ENCODE assay signal across 8 cellular contexts in genomic region chr2:170950221-170950737, GRCh38. TPM values are rescaled to one million over a fixed set of nuclear protein-coding genes. Genes with fewer than 3 reads are reported as not detected.
DNase-seq lines count a peak whose midpoint lies in the region; ATAC-seq and TF ChIP-seq lines count a peak whose summit lies in the region.
"Had no signal": no experiment of that assay in that cellular context is flagged by ENCODE, and none has a peak within 500 bp of the region (broad histone marks: within the 10 kb centered on the region; RNA-seq: fewer than 3 reads in every experiment).

No MANE protein-coding gene starts in this region.

- H3K4me1 ChIP-seq in spleen (peaks cover 0 to 37% (median 14%) of the 10 kb centered on the region in 6 donors), ovary (ENCODE audit: insufficient read depth) (peaks cover 2% of the 10 kb centered on the region), colonic mucosa (no peaks in the 10 kb centered on the region)
- H3K4me1 ChIP-seq in CD8-positive, alpha-beta T cell (ENCODE audit: insufficient read depth, low read length) = peaks cover 6% of the 10 kb centered on the region

- H3K36me3 ChIP-seq in spleen (peaks cover 0 to 70% (median 56%) of the 10 kb centered on the region in 6 donors), ovary (no peaks in the 10 kb centered on the region), colonic mucosa (peaks cover 4% of the 10 kb centered on the region)
- H3K36me3 ChIP-seq in CD8-positive, alpha-beta T cell (ENCODE audit: insufficient read depth, low read length) = peaks cover 43% of the 10 kb centered on the region

- WGBS in spleen, 5 donors = 61 to 69% (median 65%) methylated on average over 3 of the region's 3 CpGs
- WGBS in ovary, 3 donors = 92 to 94% (median 92%) methylated on average over 3 of the region's 3 CpGs

- no peaks in the 10 kb centered on the region for H3K27me3 ChIP-seq in spleen (replicated peaks in 1 of 7)
- H3K27me3 ChIP-seq in ovary = no peaks in the 10 kb centered on the region
- no peaks in the 10 kb centered on the region for H3K27me3 ChIP-seq in colonic mucosa
- no peaks in the 10 kb centered on the region for H3K27me3 ChIP-seq in CD8-positive, alpha-beta T cell (ENCODE audit: insufficient read depth, low read length)

- no peak for TF ChIP-seq EP300 in ovary (IDR thresholded peaks at IDR 0.05)

- TF ChIP-seq POLR2A in spleen (IDR thresholded peaks at IDR 0.05) = no peak
- no peak for TF ChIP-seq POLR2A in ovary (IDR thresholded peaks at IDR 0.05)

- no peak overlapping the region for H3K4me3 Mint-ChIP-seq in CD8-positive, alpha-beta T cell

- no peak overlapping the region for H3K27ac Mint-ChIP-seq in CD8-positive, alpha-beta T cell

- intact Hi-C loops in spleen (cut with DNase I; ENCODE audit: low total_unique reads) (no loop called here), ovary (cut with DNase I) (no loop called here), colonic mucosa (cut with DNase I) (no loop called here)
- intact Hi-C loops in CD8-positive, alpha-beta T cell (cut with DNase I, micrococcal nuclease) = no loop called here

- no peaks in the 10 kb centered on the region for H3K9me3 ChIP-seq in spleen
- H3K9me3 ChIP-seq in ovary = no peaks in the 10 kb centered on the region
- no peaks in the 10 kb centered on the region for H3K9me3 ChIP-seq in colonic mucosa
- no peaks in the 10 kb centered on the region for H3K9me3 ChIP-seq in CD8-positive, alpha-beta T cell (ENCODE audit: low read length)

- TF ChIP-seq CTCF in spleen (IDR thresholded peaks at IDR 0.05 in 8 of 11, conservative IDR thresholded peaks at IDR 0.05 in 3 of 11) (no peak), ovary (IDR thresholded peaks at IDR 0.05) (no peak), colonic mucosa (IDR thresholded peaks at IDR 0.05) (no peak)
- TF ChIP-seq CTCF in CD8-positive, alpha-beta T cell (IDR thresholded peaks at IDR 0.05) = no peak

- DNase-seq in spleen (no peak), ovary (no peak), colonic mucosa (no peak)
- no peak for DNase-seq in CD8-positive, alpha-beta T cell
- DNase-seq: T-helper 2 cell had no signal

- peaks cover 65% of the 10 kb centered on the region for H3K36me3 Mint-ChIP-seq in CD8-positive, alpha-beta T cell

- H3K9me3 Mint-ChIP-seq in CD8-positive, alpha-beta T cell = no peaks in the 10 kb centered on the region

- H3K9ac ChIP-seq in colonic mucosa (ENCODE audit: low read depth in 2 of 2, low read length in 2 of 2) = no peak overlapping the region

- CTCF ChIA-PET in CD8-positive, alpha-beta T cell (lab: Charles Lee) = interaction anchor here (2.0 kb wide), 1 partner anchor 21 kb away, joined by 5 read pairs; the partner anchor contains the start of gene GORASP2

- POLR2A ChIA-PET in CD8-positive, alpha-beta T cell (lab: Charles Lee) = no interaction called here

- peaks cover 11% of the 10 kb centered on the region for H3K4me1 Mint-ChIP-seq in CD8-positive, alpha-beta T cell (ENCODE audit: low read depth)

- ATAC-seq in GM18909 (IDR thresholded peaks at IDR 0.05; ENCODE audit: poor library complexity, unreplicated experiment) (peak; percentile 83), GM21825 (IDR thresholded peaks at IDR 0.05; ENCODE audit: unreplicated experiment) (peak; percentile 74), HG03439 (IDR thresholded peaks at IDR 0.05; ENCODE audit: unreplicated experiment) (peak; percentile 80)
- ATAC-seq in CD8-positive, alpha-beta T cell = no peak

- H3K27ac ChIP-seq in spleen (peak overlapping the region in 6 of 8 donors; percentile 3 to 77 (median 64)), ovary (no peak overlapping the region), colonic mucosa (no peak overlapping the region)
- no peak overlapping the region for H3K27ac ChIP-seq in CD8-positive, alpha-beta T cell (ENCODE audit: low read depth, low read length)

- H3K27me3 Mint-ChIP-seq in CD8-positive, alpha-beta T cell (ENCODE audit: low read depth) = no peaks in the 10 kb centered on the region

- H3K4me3 ChIP-seq in spleen = no peak overlapping the region
- no peak overlapping the region for H3K4me3 ChIP-seq in ovary
- H3K4me3 ChIP-seq in colonic mucosa = no peak overlapping the region
- no peak overlapping the region for H3K4me3 ChIP-seq in CD8-positive, alpha-beta T cell (ENCODE audit: low read depth, low read length)

RNA-seq across cellular contexts. Expression of gene GORASP2, which starts 21.2 kb away (rescaled TPM):
- total RNA-seq in spleen = 10 to 100 TPM; 44.7 to 57.5 (median 55.6) TPM
- polyA plus RNA-seq in spleen = 10 to 100 TPM; 17.3 to 31.4 (median 22.2) TPM
- total RNA-seq in ovary = 10 to 100 TPM; 23.8 to 89.2 (median 71.0) TPM
- polyA plus RNA-seq in ovary = 100 to 1,000 TPM in 1 of 2 donors, 10 to 100 TPM in 1; 41.7 to 132 TPM
- total RNA-seq in colonic mucosa = 10 to 100 TPM; 78.4 to 79.8 TPM
- 100 to 1,000 TPM; 111 to 112 TPM for total RNA-seq in CD8-positive, alpha-beta T cell

Comparison
In these comparisons a context has a peak if more than half of its experiments do, and no peak if none do; other contexts are left out.
1. H3K27ac ChIP-seq: peak in spleen (6 of 8); none in ovary (0 of 2), colonic mucosa (single experiment) and CD8-positive, alpha-beta T cell (single experiment).